Comparison of ENCODE assay signal across 1 cellular context in the genomic region with DNA sequence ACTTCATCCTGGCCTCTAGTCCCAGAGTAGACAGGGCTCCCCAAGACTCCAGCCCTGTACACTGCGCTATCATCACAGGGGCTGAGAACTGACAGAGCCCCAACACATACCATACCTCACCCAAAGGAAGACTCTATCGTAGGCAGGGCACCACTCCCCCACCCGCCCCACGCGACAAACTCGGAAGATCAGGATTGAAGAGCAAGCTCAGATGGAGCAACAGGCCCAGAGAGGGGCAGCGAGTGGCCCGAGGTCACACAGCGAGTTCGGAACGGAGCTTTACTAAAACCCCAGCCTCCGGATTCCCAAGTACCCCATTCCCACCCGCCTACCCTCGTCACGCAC.
TF ChIP-seq lines count a peak whose summit lies in the region.

No MANE protein-coding gene starts in this region.

TF ChIP-seq in K562, 482 proteins besides CTCF, POLR2A, EP300 and RAD21 (continued from another document and continues in another):
- TF ChIP-seq, protein P1, sequence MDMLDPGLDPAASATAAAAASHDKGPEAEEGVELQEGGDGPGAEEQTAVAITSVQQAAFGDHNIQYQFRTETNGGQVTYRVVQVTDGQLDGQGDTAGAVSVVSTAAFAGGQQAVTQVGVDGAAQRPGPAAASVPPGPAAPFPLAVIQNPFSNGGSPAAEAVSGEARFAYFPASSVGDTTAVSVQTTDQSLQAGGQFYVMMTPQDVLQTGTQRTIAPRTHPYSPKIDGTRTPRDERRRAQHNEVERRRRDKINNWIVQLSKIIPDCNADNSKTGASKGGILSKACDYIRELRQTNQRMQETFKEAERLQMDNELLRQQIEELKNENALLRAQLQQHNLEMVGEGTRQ (CRISPR knock-in tag; IDR thresholded peaks at IDR 0.05), result no peak
- TF ChIP-seq WHSC1 (IDR thresholded peaks at IDR 0.05; ENCODE audit: low read length) (no peak), PHF8 (IDR thresholded peaks at IDR 0.05; ENCODE audit: borderline replicate concordance, low read length) (no peak), SMAD4 (CRISPR knock-in tag; conservative IDR thresholded peaks at IDR 0.05) (no peak), FOSL1 (tag; conservative IDR thresholded peaks at IDR 0.05) (no peak), HNRNPH1 (optimal IDR thresholded peaks at IDR 0.05; ENCODE audit: low read depth, low read length) (no peak), ADNP (tag; IDR thresholded peaks at IDR 0.05) (peak; percentile 87), SMAD1 (IDR thresholded peaks at IDR 0.05; ENCODE audit: low read depth, low read length, partially characterized antibody) (no peak), ZFP1 (CRISPR knock-in tag; IDR thresholded peaks at IDR 0.05) (no peak), ZNF239 (CRISPR knock-in tag; IDR thresholded peaks at IDR 0.05) (no peak), ZBTB17 (CRISPR knock-in tag; IDR thresholded peaks at IDR 0.05) (no peak; the same call in 1 of the 2 replicates), EHMT2 (IDR thresholded peaks at IDR 0.05) (no peak), ZNF780A (CRISPR knock-in tag; IDR thresholded peaks at IDR 0.05) (no peak), GATAD2B (IDR thresholded peaks at IDR 0.05; ENCODE audit: borderline replicate concordance) (no peak), TRIM24 (IDR thresholded peaks at IDR 0.05) (no peak), SRF (CRISPR knock-in tag; IDR thresholded peaks at IDR 0.05) (no peak), JUNB (CRISPR knock-in tag; conservative IDR thresholded peaks at IDR 0.05) (no peak), PCBP2 (IDR thresholded peaks at IDR 0.05; ENCODE audit: low read depth, low read length, poor library complexity, severe bottlenecking) (no peak), ZNF408 (CRISPR knock-in tag; IDR thresholded peaks at IDR 0.05; ENCODE audit: low read depth) (no peak), C11orf30 (IDR thresholded peaks at IDR 0.05; ENCODE audit: low read depth) (no peak), ZNF133 (CRISPR knock-in tag; IDR thresholded peaks at IDR 0.05) (no peak), TAF15 (IDR thresholded peaks at IDR 0.05; ENCODE audit: low read depth, low read length) (no peak), CC2D1A (IDR thresholded peaks at IDR 0.05) (peak; percentile 62; the same call in 1 of the 2 replicates), NELFE (IDR thresholded peaks at IDR 0.05; ENCODE audit: insufficient read depth, insufficient read length) (no peak), NUFIP1 (IDR thresholded peaks at IDR 0.05; ENCODE audit: partially characterized antibody) (no peak)
- TF ChIP-seq, protein P2, sequence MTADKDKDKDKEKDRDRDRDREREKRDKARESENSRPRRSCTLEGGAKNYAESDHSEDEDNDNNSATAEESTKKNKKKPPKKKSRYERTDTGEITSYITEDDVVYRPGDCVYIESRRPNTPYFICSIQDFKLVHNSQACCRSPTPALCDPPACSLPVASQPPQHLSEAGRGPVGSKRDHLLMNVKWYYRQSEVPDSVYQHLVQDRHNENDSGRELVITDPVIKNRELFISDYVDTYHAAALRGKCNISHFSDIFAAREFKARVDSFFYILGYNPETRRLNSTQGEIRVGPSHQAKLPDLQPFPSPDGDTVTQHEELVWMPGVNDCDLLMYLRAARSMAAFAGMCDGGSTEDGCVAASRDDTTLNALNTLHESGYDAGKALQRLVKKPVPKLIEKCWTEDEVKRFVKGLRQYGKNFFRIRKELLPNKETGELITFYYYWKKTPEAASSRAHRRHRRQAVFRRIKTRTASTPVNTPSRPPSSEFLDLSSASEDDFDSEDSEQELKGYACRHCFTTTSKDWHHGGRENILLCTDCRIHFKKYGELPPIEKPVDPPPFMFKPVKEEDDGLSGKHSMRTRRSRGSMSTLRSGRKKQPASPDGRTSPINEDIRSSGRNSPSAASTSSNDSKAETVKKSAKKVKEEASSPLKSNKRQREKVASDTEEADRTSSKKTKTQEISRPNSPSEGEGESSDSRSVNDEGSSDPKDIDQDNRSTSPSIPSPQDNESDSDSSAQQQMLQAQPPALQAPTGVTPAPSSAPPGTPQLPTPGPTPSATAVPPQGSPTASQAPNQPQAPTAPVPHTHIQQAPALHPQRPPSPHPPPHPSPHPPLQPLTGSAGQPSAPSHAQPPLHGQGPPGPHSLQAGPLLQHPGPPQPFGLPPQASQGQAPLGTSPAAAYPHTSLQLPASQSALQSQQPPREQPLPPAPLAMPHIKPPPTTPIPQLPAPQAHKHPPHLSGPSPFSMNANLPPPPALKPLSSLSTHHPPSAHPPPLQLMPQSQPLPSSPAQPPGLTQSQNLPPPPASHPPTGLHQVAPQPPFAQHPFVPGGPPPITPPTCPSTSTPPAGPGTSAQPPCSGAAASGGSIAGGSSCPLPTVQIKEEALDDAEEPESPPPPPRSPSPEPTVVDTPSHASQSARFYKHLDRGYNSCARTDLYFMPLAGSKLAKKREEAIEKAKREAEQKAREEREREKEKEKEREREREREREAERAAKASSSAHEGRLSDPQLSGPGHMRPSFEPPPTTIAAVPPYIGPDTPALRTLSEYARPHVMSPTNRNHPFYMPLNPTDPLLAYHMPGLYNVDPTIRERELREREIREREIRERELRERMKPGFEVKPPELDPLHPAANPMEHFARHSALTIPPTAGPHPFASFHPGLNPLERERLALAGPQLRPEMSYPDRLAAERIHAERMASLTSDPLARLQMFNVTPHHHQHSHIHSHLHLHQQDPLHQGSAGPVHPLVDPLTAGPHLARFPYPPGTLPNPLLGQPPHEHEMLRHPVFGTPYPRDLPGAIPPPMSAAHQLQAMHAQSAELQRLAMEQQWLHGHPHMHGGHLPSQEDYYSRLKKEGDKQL (CRISPR knock-in tag; IDR thresholded peaks at IDR 0.05; ENCODE audit: borderline replicate concordance), result no peak
- TF ChIP-seq, protein P3, sequence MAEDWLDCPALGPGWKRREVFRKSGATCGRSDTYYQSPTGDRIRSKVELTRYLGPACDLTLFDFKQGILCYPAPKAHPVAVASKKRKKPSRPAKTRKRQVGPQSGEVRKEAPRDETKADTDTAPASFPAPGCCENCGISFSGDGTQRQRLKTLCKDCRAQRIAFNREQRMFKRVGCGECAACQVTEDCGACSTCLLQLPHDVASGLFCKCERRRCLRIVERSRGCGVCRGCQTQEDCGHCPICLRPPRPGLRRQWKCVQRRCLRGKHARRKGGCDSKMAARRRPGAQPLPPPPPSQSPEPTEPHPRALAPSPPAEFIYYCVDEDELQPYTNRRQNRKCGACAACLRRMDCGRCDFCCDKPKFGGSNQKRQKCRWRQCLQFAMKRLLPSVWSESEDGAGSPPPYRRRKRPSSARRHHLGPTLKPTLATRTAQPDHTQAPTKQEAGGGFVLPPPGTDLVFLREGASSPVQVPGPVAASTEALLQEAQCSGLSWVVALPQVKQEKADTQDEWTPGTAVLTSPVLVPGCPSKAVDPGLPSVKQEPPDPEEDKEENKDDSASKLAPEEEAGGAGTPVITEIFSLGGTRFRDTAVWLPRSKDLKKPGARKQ (CRISPR knock-in tag; IDR thresholded peaks at IDR 0.05), result no peak
- TF ChIP-seq, protein P4, sequence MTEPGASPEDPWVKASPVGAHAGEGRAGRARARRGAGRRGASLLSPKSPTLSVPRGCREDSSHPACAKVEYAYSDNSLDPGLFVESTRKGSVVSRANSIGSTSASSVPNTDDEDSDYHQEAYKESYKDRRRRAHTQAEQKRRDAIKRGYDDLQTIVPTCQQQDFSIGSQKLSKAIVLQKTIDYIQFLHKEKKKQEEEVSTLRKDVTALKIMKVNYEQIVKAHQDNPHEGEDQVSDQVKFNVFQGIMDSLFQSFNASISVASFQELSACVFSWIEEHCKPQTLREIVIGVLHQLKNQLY (CRISPR knock-in tag; conservative IDR thresholded peaks at IDR 0.05), result no peak
- TF ChIP-seq, protein P5, sequence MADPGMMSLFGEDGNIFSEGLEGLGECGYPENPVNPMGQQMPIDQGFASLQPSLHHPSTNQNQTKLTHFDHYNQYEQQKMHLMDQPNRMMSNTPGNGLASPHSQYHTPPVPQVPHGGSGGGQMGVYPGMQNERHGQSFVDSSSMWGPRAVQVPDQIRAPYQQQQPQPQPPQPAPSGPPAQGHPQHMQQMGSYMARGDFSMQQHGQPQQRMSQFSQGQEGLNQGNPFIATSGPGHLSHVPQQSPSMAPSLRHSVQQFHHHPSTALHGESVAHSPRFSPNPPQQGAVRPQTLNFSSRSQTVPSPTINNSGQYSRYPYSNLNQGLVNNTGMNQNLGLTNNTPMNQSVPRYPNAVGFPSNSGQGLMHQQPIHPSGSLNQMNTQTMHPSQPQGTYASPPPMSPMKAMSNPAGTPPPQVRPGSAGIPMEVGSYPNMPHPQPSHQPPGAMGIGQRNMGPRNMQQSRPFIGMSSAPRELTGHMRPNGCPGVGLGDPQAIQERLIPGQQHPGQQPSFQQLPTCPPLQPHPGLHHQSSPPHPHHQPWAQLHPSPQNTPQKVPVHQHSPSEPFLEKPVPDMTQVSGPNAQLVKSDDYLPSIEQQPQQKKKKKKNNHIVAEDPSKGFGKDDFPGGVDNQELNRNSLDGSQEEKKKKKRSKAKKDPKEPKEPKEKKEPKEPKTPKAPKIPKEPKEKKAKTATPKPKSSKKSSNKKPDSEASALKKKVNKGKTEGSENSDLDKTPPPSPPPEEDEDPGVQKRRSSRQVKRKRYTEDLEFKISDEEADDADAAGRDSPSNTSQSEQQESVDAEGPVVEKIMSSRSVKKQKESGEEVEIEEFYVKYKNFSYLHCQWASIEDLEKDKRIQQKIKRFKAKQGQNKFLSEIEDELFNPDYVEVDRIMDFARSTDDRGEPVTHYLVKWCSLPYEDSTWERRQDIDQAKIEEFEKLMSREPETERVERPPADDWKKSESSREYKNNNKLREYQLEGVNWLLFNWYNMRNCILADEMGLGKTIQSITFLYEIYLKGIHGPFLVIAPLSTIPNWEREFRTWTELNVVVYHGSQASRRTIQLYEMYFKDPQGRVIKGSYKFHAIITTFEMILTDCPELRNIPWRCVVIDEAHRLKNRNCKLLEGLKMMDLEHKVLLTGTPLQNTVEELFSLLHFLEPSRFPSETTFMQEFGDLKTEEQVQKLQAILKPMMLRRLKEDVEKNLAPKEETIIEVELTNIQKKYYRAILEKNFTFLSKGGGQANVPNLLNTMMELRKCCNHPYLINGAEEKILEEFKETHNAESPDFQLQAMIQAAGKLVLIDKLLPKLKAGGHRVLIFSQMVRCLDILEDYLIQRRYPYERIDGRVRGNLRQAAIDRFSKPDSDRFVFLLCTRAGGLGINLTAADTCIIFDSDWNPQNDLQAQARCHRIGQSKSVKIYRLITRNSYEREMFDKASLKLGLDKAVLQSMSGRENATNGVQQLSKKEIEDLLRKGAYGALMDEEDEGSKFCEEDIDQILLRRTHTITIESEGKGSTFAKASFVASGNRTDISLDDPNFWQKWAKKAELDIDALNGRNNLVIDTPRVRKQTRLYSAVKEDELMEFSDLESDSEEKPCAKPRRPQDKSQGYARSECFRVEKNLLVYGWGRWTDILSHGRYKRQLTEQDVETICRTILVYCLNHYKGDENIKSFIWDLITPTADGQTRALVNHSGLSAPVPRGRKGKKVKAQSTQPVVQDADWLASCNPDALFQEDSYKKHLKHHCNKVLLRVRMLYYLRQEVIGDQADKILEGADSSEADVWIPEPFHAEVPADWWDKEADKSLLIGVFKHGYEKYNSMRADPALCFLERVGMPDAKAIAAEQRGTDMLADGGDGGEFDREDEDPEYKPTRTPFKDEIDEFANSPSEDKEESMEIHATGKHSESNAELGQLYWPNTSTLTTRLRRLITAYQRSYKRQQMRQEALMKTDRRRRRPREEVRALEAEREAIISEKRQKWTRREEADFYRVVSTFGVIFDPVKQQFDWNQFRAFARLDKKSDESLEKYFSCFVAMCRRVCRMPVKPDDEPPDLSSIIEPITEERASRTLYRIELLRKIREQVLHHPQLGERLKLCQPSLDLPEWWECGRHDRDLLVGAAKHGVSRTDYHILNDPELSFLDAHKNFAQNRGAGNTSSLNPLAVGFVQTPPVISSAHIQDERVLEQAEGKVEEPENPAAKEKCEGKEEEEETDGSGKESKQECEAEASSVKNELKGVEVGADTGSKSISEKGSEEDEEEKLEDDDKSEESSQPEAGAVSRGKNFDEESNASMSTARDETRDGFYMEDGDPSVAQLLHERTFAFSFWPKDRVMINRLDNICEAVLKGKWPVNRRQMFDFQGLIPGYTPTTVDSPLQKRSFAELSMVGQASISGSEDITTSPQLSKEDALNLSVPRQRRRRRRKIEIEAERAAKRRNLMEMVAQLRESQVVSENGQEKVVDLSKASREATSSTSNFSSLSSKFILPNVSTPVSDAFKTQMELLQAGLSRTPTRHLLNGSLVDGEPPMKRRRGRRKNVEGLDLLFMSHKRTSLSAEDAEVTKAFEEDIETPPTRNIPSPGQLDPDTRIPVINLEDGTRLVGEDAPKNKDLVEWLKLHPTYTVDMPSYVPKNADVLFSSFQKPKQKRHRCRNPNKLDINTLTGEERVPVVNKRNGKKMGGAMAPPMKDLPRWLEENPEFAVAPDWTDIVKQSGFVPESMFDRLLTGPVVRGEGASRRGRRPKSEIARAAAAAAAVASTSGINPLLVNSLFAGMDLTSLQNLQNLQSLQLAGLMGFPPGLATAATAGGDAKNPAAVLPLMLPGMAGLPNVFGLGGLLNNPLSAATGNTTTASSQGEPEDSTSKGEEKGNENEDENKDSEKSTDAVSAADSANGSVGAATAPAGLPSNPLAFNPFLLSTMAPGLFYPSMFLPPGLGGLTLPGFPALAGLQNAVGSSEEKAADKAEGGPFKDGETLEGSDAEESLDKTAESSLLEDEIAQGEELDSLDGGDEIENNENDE (IDR thresholded peaks at IDR 0.05; ENCODE audit: low read depth, low read length), result no peak
- TF ChIP-seq, protein P6, sequence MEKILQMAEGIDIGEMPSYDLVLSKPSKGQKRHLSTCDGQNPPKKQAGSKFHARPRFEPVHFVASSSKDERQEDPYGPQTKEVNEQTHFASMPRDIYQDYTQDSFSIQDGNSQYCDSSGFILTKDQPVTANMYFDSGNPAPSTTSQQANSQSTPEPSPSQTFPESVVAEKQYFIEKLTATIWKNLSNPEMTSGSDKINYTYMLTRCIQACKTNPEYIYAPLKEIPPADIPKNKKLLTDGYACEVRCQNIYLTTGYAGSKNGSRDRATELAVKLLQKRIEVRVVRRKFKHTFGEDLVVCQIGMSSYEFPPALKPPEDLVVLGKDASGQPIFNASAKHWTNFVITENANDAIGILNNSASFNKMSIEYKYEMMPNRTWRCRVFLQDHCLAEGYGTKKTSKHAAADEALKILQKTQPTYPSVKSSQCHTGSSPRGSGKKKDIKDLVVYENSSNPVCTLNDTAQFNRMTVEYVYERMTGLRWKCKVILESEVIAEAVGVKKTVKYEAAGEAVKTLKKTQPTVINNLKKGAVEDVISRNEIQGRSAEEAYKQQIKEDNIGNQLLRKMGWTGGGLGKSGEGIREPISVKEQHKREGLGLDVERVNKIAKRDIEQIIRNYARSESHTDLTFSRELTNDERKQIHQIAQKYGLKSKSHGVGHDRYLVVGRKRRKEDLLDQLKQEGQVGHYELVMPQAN (IDR thresholded peaks at IDR 0.05; ENCODE audit: borderline replicate concordance), result no peak
- TF ChIP-seq, protein P7, sequence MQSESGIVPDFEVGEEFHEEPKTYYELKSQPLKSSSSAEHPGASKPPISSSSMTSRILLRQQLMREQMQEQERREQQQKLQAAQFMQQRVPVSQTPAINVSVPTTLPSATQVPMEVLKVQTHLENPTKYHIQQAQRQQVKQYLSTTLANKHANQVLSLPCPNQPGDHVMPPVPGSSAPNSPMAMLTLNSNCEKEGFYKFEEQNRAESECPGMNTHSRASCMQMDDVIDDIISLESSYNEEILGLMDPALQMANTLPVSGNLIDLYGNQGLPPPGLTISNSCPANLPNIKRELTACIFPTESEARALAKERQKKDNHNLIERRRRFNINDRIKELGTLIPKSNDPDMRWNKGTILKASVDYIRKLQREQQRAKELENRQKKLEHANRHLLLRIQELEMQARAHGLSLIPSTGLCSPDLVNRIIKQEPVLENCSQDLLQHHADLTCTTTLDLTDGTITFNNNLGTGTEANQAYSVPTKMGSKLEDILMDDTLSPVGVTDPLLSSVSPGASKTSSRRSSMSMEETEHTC (IDR thresholded peaks at IDR 0.05), result no peak
